In genomic region chr3:122298239-122298638, GRCh38 we compare ENCODE assay signal across 12 cellular contexts. TPM values are rescaled to one million over a fixed set of nuclear protein-coding genes. Genes with fewer than 3 reads are reported as not detected.
DNase-seq lines count a peak whose midpoint lies in the region; ATAC-seq, FAIRE-seq and TF ChIP-seq lines count a peak whose summit lies in the region.
"Had no signal": no experiment of that assay in that cellular context is flagged by ENCODE, and none has a peak within 500 bp of the region (broad histone marks: within the 10 kb centered on the region; RNA-seq: fewer than 3 reads in every experiment).

No MANE protein-coding gene starts in this region.

- 77 to 78% methylated on average over 2 of the region's 2 CpGs for WGBS in heart right ventricle, 2 donors

- H3K4me3 ChIP-seq in heart right ventricle: no peak overlapping the region

- no peak overlapping the region for H3K27ac Mint-ChIP-seq in activated T-cell treated with anti-CD3 and anti-CD28 coated beads, Interleukin-2, amount 50 U/mL, for 24 hours
- H3K27ac Mint-ChIP-seq in stimulated activated effector memory CD8-positive, alpha-beta T cell treated with anti-CD3 and anti-CD28 coated beads, Interleukin-12 subunit alpha, Interleukin-12 subunit beta, amount 100 ng/mL, for 72 hours: no peak overlapping the region

- H3K4me1 ChIP-seq in heart right ventricle: peaks cover 0 to 13% (median 0%) of the 10 kb centered on the region in 9 donors

- H3K4me3 Mint-ChIP-seq in activated T-cell treated with anti-CD3 and anti-CD28 coated beads, Interleukin-2, amount 50 U/mL, for 24 hours: no peak overlapping the region
- no peak overlapping the region for H3K4me3 Mint-ChIP-seq in stimulated activated effector memory CD8-positive, alpha-beta T cell treated with anti-CD3 and anti-CD28 coated beads, Interleukin-12 subunit alpha, Interleukin-12 subunit beta, amount 100 ng/mL, for 72 hours

- no peak overlapping the region for H3K27ac ChIP-seq in heart right ventricle

- DNase-seq in activated T-cell treated with anti-CD3 and anti-CD28 coated beads for 48 hours (ENCODE audit: low read depth): peak; percentile 12
- DNase-seq in activated T-cell treated with anti-CD3 and anti-CD28 coated beads, Interleukin-2, amount 50 U/mL, for 24 hours: no peak
- no peak for DNase-seq in stimulated activated effector memory CD8-positive, alpha-beta T cell treated with anti-CD3 and anti-CD28 coated beads, Interleukin-12 subunit alpha, Interleukin-12 subunit beta, amount 100 ng/mL, for 72 hours (ENCODE audit: low spot score in 2 of 2)
- DNase-seq in heart right ventricle: no peak
- DNase-seq in DMS53 (lab: John Stamatoyannopoulos, UW): no peak
- DNase-seq in RCC 7860 (ENCODE audit: low spot score): no peak
- DNase-seq: NCI-H1105, trophoblast cell had no signal

- peaks cover 19% of the 10 kb centered on the region for H3K4me1 Mint-ChIP-seq in activated T-cell treated with anti-CD3 and anti-CD28 coated beads, Interleukin-2, amount 50 U/mL, for 24 hours (ENCODE audit: low read depth)
- peaks cover 12% of the 10 kb centered on the region for H3K4me1 Mint-ChIP-seq in stimulated activated effector memory CD8-positive, alpha-beta T cell treated with anti-CD3 and anti-CD28 coated beads, Interleukin-12 subunit alpha, Interleukin-12 subunit beta, amount 100 ng/mL, for 72 hours

- H3K9me3 Mint-ChIP-seq in activated T-cell treated with anti-CD3 and anti-CD28 coated beads, Interleukin-2, amount 50 U/mL, for 24 hours: no peaks in the 10 kb centered on the region
- H3K9me3 Mint-ChIP-seq in stimulated activated effector memory CD8-positive, alpha-beta T cell treated with anti-CD3 and anti-CD28 coated beads, Interleukin-12 subunit alpha, Interleukin-12 subunit beta, amount 100 ng/mL, for 72 hours: no peaks in the 10 kb centered on the region

- no peaks in the 10 kb centered on the region for H3K27me3 Mint-ChIP-seq in activated T-cell treated with anti-CD3 and anti-CD28 coated beads, Interleukin-2, amount 50 U/mL, for 24 hours

- no peaks in the 10 kb centered on the region for H3K36me3 Mint-ChIP-seq in activated T-cell treated with anti-CD3 and anti-CD28 coated beads, Interleukin-2, amount 50 U/mL, for 24 hours (ENCODE audit: low read depth)
- no peaks in the 10 kb centered on the region for H3K36me3 Mint-ChIP-seq in stimulated activated effector memory CD8-positive, alpha-beta T cell treated with anti-CD3 and anti-CD28 coated beads, Interleukin-12 subunit alpha, Interleukin-12 subunit beta, amount 100 ng/mL, for 72 hours

- intact Hi-C loops in heart right ventricle (cut with DNase I): no loop called here

- peak; percentile 52 for ATAC-seq in GM21786 (IDR thresholded peaks at IDR 0.05; ENCODE audit: unreplicated experiment)
- ATAC-seq in HG03575 (IDR thresholded peaks at IDR 0.05; ENCODE audit: extremely low read depth, insufficient number of reproducible peaks, low FRiP score, unreplicated experiment): peak; percentile 43
- ATAC-seq in stimulated activated effector memory CD8-positive, alpha-beta T cell treated with anti-CD3 and anti-CD28 coated beads, Interleukin-12 subunit alpha, Interleukin-12 subunit beta, amount 100 ng/mL, for 72 hours: peak; percentile 89
- ATAC-seq in heart right ventricle: no peak
- ATAC-seq: Right ventricle myocardium inferior had no signal

- H3K27me3 ChIP-seq in heart right ventricle: no peaks in the 10 kb centered on the region

- TF ChIP-seq CTCF in heart right ventricle (IDR thresholded peaks at IDR 0.05): no peak

- H3K36me3 ChIP-seq in heart right ventricle: no peaks in the 10 kb centered on the region

- FAIRE-seq in RCC 7860 (lab: Jason Lieb, UNC): no peak

- peaks cover 0 to 10% (median 5%) of the 10 kb centered on the region in 11 donors for H3K9me3 ChIP-seq in heart right ventricle

RNA-seq across cellular contexts. Expression of gene CSTA, which starts 26.8 kb away (rescaled TPM):
- total RNA-seq in heart right ventricle: 1 to 10 TPM in 5 of 10 donors, under 1 TPM in 4, not detected in 1; 0.42 to 5.5 (median 1.1) TPM
- 1 to 10 TPM; 2.5 to 4.6 TPM for polyA plus RNA-seq in heart right ventricle
- total RNA-seq: glomerular endothelial cell had no signal

Comparison
In these comparisons a context has a peak if more than half of its experiments do, and no peak if none do; other contexts are left out.
1. ATAC-seq: peak in GM21786 (single experiment), HG03575 (single experiment) and stimulated activated effector memory CD8-positive, alpha-beta T cell treated with anti-CD3 and anti-CD28 coated beads, Interleukin-12 subunit alpha, Interleukin-12 subunit beta, amount 100 ng/mL, for 72 hours (single experiment); none in heart right ventricle (0 of 8).